Comparison of ENCODE assay signal across 26 cellular contexts in the genomic region with DNA sequence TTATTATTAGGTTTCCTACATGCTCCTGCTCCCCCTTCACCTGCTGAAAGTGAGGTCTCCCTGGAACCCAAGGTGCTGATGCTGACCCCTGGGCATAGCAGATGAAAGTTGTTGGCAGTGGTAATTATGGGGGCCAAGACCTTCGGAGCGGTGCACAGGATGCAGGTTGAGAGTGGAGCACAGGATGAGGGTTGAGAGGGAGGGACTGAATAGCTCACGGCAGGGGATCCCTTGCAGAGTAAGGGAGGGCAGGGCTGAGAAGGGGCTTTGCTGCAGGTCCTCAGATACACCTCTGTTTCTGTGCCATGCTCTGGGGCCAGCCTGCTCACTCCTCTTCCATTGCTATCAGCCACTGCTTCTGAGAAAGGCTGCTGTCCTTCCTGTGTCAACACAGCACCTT.
DNase-seq lines count a peak whose midpoint lies in the region; ATAC-seq and TF ChIP-seq lines count a peak whose summit lies in the region.
"Had no signal": no experiment of that assay in that cellular context is flagged by ENCODE, and none has a peak within 500 bp of the region (broad histone marks: within the 10 kb centered on the region; RNA-seq: fewer than 3 reads in every experiment).

No MANE protein-coding gene starts in this region.

- H3K4me3 ChIP-seq in left ventricle myocardium inferior: no peak overlapping the region
- no peak overlapping the region for H3K4me3 ChIP-seq in esophagus muscularis mucosa
- no peak overlapping the region for H3K4me3 ChIP-seq in upper lobe of right lung
- H3K4me3 ChIP-seq: esophagus squamous epithelium, hepatocyte, MG63, SJSA1, thoracic aorta, uterus had no signal

- TF ChIP-seq CTCF in left ventricle myocardium inferior (IDR thresholded peaks at IDR 0.05; ENCODE audit: borderline replicate concordance) (no peak), esophagus muscularis mucosa (IDR thresholded peaks at IDR 0.05) (no peak), upper lobe of right lung (IDR thresholded peaks at IDR 0.05) (no peak)
- no peak for TF ChIP-seq CTCF in activated CD8-positive, alpha-beta T cell treated with anti-CD3 and anti-CD28 coated beads for 36 hours (IDR thresholded peaks at IDR 0.05)

- H3K4me3 Mint-ChIP-seq in activated CD8-positive, alpha-beta T cell treated with anti-CD3 and anti-CD28 coated beads for 36 hours: no peak overlapping the region
- H3K4me3 Mint-ChIP-seq: activated B cell treated with CpG ODN at 0.5 μM for 24 hours; activated naive CD4-positive, alpha-beta T cell treated with anti-CD3 and anti-CD28 coated beads, Interleukin-2, amount 50 U/mL, for 24 hours; activated T-helper 1 cell treated with anti-CD3 and anti-CD28 coated beads, Interleukin-12 subunit alpha, Interleukin-12 subunit beta, Interleukin-2, Interleukin-4 antibody, amounts not matched to agents 30 ng/mL and 10 ng/mL and 1 ng/mL, durations not matched to agents 14 hours and 24 hours and 36 hours; CD14-positive monocyte; stimulated activated naive CD8-positive, alpha-beta T cell treated with anti-CD3 and anti-CD28 coated beads, Interleukin-15, Interleukin-2, amounts not matched to agents 100 ng/mL and 50 ng/mL, for 24 hours had no signal

- POLR2A ChIA-PET in activated CD8-positive, alpha-beta T cell treated with anti-CD3 and anti-CD28 coated beads for 36 hours (lab: Charles Lee): no interaction called here

- H3K9me3 Mint-ChIP-seq in activated CD8-positive, alpha-beta T cell treated with anti-CD3 and anti-CD28 coated beads for 36 hours: no peaks in the 10 kb centered on the region
- H3K9me3 Mint-ChIP-seq: activated B cell treated with CpG ODN at 0.5 μM for 24 hours; activated naive CD4-positive, alpha-beta T cell treated with anti-CD3 and anti-CD28 coated beads, Interleukin-2, amount 50 U/mL, for 24 hours; activated T-helper 1 cell treated with anti-CD3 and anti-CD28 coated beads, Interleukin-12 subunit alpha, Interleukin-12 subunit beta, Interleukin-2, Interleukin-4 antibody, amounts not matched to agents 30 ng/mL and 10 ng/mL and 1 ng/mL, durations not matched to agents 14 hours and 24 hours and 36 hours; stimulated activated naive CD8-positive, alpha-beta T cell treated with anti-CD3 and anti-CD28 coated beads, Interleukin-15, Interleukin-2, amounts not matched to agents 100 ng/mL and 50 ng/mL, for 24 hours had no signal

- WGBS in esophagus muscularis mucosa: 90% methylated on average over 3 of the region's 3 CpGs

- ATAC-seq in Right ventricle myocardium inferior: no peak
- peak; percentile 35 for ATAC-seq in upper lobe of right lung
- no peak for ATAC-seq in activated CD8-positive, alpha-beta T cell treated with anti-CD3 and anti-CD28 coated beads for 36 hours

- no peak overlapping the region for H3K27ac Mint-ChIP-seq in activated CD8-positive, alpha-beta T cell treated with anti-CD3 and anti-CD28 coated beads for 36 hours
- H3K27ac Mint-ChIP-seq: activated B cell treated with CpG ODN at 0.5 μM for 24 hours; activated naive CD4-positive, alpha-beta T cell treated with anti-CD3 and anti-CD28 coated beads, Interleukin-2, amount 50 U/mL, for 24 hours; activated T-helper 1 cell treated with anti-CD3 and anti-CD28 coated beads, Interleukin-12 subunit alpha, Interleukin-12 subunit beta, Interleukin-2, Interleukin-4 antibody, amounts not matched to agents 30 ng/mL and 10 ng/mL and 1 ng/mL, durations not matched to agents 14 hours and 24 hours and 36 hours; stimulated activated naive CD8-positive, alpha-beta T cell treated with anti-CD3 and anti-CD28 coated beads, Interleukin-15, Interleukin-2, amounts not matched to agents 100 ng/mL and 50 ng/mL, for 24 hours had no signal

- H3K27ac ChIP-seq in left ventricle myocardium inferior (replicated peaks) (peak overlapping the region; percentile 89), esophagus muscularis mucosa (replicated peaks in 1 of 4) (no peak overlapping the region), upper lobe of right lung (no peak overlapping the region)
- H3K27ac ChIP-seq: esophagus squamous epithelium, hepatocyte, SJSA1, thoracic aorta, uterus had no signal

- no peaks in the 10 kb centered on the region for H3K36me3 Mint-ChIP-seq in activated CD8-positive, alpha-beta T cell treated with anti-CD3 and anti-CD28 coated beads for 36 hours (ENCODE audit: low read depth)
- H3K36me3 Mint-ChIP-seq: activated naive CD4-positive, alpha-beta T cell treated with anti-CD3 and anti-CD28 coated beads, Interleukin-2, amount 50 U/mL, for 24 hours; CD14-positive monocyte; natural killer cell had no signal

- H3K36me3 ChIP-seq in left ventricle myocardium inferior: no peaks in the 10 kb centered on the region
- H3K36me3 ChIP-seq in esophagus muscularis mucosa: no peaks in the 10 kb centered on the region
- H3K36me3 ChIP-seq in upper lobe of right lung: no peaks in the 10 kb centered on the region
- H3K36me3 ChIP-seq: esophagus squamous epithelium, MG63, SJSA1, thoracic aorta, uterus had no signal

- no peak for TF ChIP-seq POLR2A in esophagus muscularis mucosa (IDR thresholded peaks at IDR 0.05; ENCODE audit: low read depth)

- no peaks in the 10 kb centered on the region for H3K9me3 ChIP-seq in left ventricle myocardium inferior (replicated peaks)
- H3K9me3 ChIP-seq in esophagus muscularis mucosa: no peaks in the 10 kb centered on the region
- H3K9me3 ChIP-seq in upper lobe of right lung: no peaks in the 10 kb centered on the region
- H3K9me3 ChIP-seq: esophagus squamous epithelium, MG63, SJSA1, thoracic aorta, uterus had no signal

- intact Hi-C loops in left ventricle myocardium inferior (cut with micrococcal nuclease) (no loop called here), Right ventricle myocardium inferior (cut with DNase I) (loop anchor here (5.0 kb wide), 1 partner anchor 134 kb away; no protein-coding TSS in a partner anchor), esophagus muscularis mucosa (cut with DNase I) (no loop called here), upper lobe of right lung (cut with DNase I) (no loop called here)
- intact Hi-C loops in activated CD8-positive, alpha-beta T cell treated with anti-CD3 and anti-CD28 coated beads for 36 hours (cut with micrococcal nuclease): no loop called here

- TF ChIP-seq EP300 in esophagus muscularis mucosa (IDR thresholded peaks at IDR 0.05): no peak

- H3K27me3 ChIP-seq in left ventricle myocardium inferior (ENCODE audit: low read depth) (no peaks in the 10 kb centered on the region), esophagus muscularis mucosa (no peaks in the 10 kb centered on the region), upper lobe of right lung (no peaks in the 10 kb centered on the region)
- H3K27me3 ChIP-seq: esophagus squamous epithelium, MG63, SJSA1 had no signal

- CTCF ChIA-PET in activated CD8-positive, alpha-beta T cell treated with anti-CD3 and anti-CD28 coated beads for 36 hours (lab: Charles Lee): no interaction called here

- H3K4me1 ChIP-seq in left ventricle myocardium inferior: peaks cover 88% of the 10 kb centered on the region
- peaks cover 0 to 8% (median 0%) of the 10 kb centered on the region in 4 donors for H3K4me1 ChIP-seq in esophagus muscularis mucosa
- no peaks in the 10 kb centered on the region for H3K4me1 ChIP-seq in upper lobe of right lung
- H3K4me1 ChIP-seq: esophagus squamous epithelium, SJSA1, uterus had no signal

- DNase-seq in left ventricle myocardium inferior: no peak
- DNase-seq in Right ventricle myocardium inferior (ENCODE audit: missing footprints): no peak
- DNase-seq in NCI-H69 (lab: John Stamatoyannopoulos, UW): peak; percentile 91
- peak; percentile 74 for DNase-seq in esophagus muscularis mucosa (ENCODE audit: extremely low spot score)
- DNase-seq in upper lobe of right lung: no peak
- DNase-seq in activated CD8-positive, alpha-beta T cell treated with anti-CD3 and anti-CD28 coated beads for 36 hours: no peak
- DNase-seq in CD1c-positive myeloid dendritic cell (ENCODE audit: extremely low spot score): no peak
- DNase-seq: activated B cell treated with CpG ODN at 0.5 μM for 24 hours; activated CD4-positive, alpha-beta T cell treated with anti-CD3 and anti-CD28 coated beads, Interleukin-2, amount 50 U/mL, for 4 hours; aorta; caudate nucleus; cortex of kidney; esophagus squamous epithelium; MG63; natural killer cell; NCI-H1105 treated with DMSO at 0.1 percent for 48 hours; NCI-H2081 treated with DMSO at 0.1 percent for 48 hours; NCI-H524 treated with DMSO at 0.1 percent for 48 hours; uterus had no signal

- H3K27me3 Mint-ChIP-seq in activated CD8-positive, alpha-beta T cell treated with anti-CD3 and anti-CD28 coated beads for 36 hours: peaks cover 2% of the 10 kb centered on the region
- H3K27me3 Mint-ChIP-seq: activated naive CD4-positive, alpha-beta T cell treated with anti-CD3 and anti-CD28 coated beads, Interleukin-2, amount 50 U/mL, for 24 hours had no signal

- no peaks in the 10 kb centered on the region for H3K4me1 Mint-ChIP-seq in activated CD8-positive, alpha-beta T cell treated with anti-CD3 and anti-CD28 coated beads for 36 hours (ENCODE audit: low read depth)
- H3K4me1 Mint-ChIP-seq: activated B cell treated with CpG ODN at 0.5 μM for 24 hours; activated naive CD4-positive, alpha-beta T cell treated with anti-CD3 and anti-CD28 coated beads, Interleukin-2, amount 50 U/mL, for 24 hours; natural killer cell had no signal

Comparison
In these comparisons a context has a peak if more than half of its experiments do, and no peak if none do; other contexts are left out.
1. DNase-seq: peak in NCI-H69 (single experiment) and esophagus muscularis mucosa (single experiment); none in left ventricle myocardium inferior (single experiment), Right ventricle myocardium inferior (single experiment), upper lobe of right lung (single experiment), activated CD8-positive, alpha-beta T cell treated with anti-CD3 and anti-CD28 coated beads for 36 hours (single experiment) and CD1c-positive myeloid dendritic cell (single experiment).